ENCODE assay signal across 8 cellular contexts in genomic region chr3:49471856-49472495, GRCh38. TPM values are rescaled to one million over a fixed set of nuclear protein-coding genes. Genes with fewer than 3 reads are reported as not detected.
DNase-seq lines count a peak whose midpoint lies in the region; ATAC-seq and TF ChIP-seq lines count a peak whose summit lies in the region.

No MANE protein-coding gene starts in this region.

- no peak for DNase-seq in CD4-positive, alpha-beta T cell
- DNase-seq in Panc1 (ENCODE audit: low read depth, low spot score) = no peak
- no peak for DNase-seq in epithelial cell of proximal tubule (ENCODE audit: low read depth)
- DNase-seq in neural progenitor cell (ENCODE audit: low spot score) = no peak
- DNase-seq in aorta = no peak
- no peak for DNase-seq in stimulated activated CD4-positive, alpha-beta T cell treated with anti-CD3 and anti-CD28 coated beads, Interleukin-1b, Interleukin-23, amount 100 ng/mL, for 48 hours

- no TSS peak for BruUV-seq in Panc1 (replicated peaks; lab: Mats Ljungman, UMichigan)

- H3K4me3 Mint-ChIP-seq in CD4-positive, alpha-beta T cell = peak overlapping the region; percentile 88
- H3K4me3 Mint-ChIP-seq in neural progenitor cell = peak overlapping the region; percentile 94

- no peaks in the 10 kb centered on the region for H3K27me3 ChIP-seq in CD4-positive, alpha-beta T cell (ENCODE audit: control insufficient read depth, insufficient read depth, low read length)
- no peaks in the 10 kb centered on the region for H3K27me3 ChIP-seq in Panc1 (ENCODE audit: control insufficient read depth, insufficient read depth, low read length)
- H3K27me3 ChIP-seq in neural progenitor cell = no peaks in the 10 kb centered on the region
- H3K27me3 ChIP-seq in aorta (ENCODE audit: control insufficient read depth in 1 of 2, insufficient read depth in 2 of 2, low read length in 1 of 2) = no peaks in the 10 kb centered on the region

- H3K4me1 ChIP-seq in Panc1 (ENCODE audit: control insufficient read depth, insufficient read depth, low read length) (peaks cover 17% of the 10 kb centered on the region), neural progenitor cell (peaks cover 24% of the 10 kb centered on the region), aorta (ENCODE audit: control insufficient read depth in 1 of 2, insufficient read depth in 2 of 2, low read length in 2 of 2) (peaks cover 0 to 1% of the 10 kb centered on the region in 2 donors)

- peak overlapping the region; percentile 95 for H3K27ac Mint-ChIP-seq in CD4-positive, alpha-beta T cell
- peak overlapping the region; percentile 16 for H3K27ac Mint-ChIP-seq in neural progenitor cell

- peaks cover 17% of the 10 kb centered on the region for H3K36me3 Mint-ChIP-seq in CD4-positive, alpha-beta T cell (ENCODE audit: low read depth)
- peaks cover 18% of the 10 kb centered on the region for H3K36me3 Mint-ChIP-seq in neural progenitor cell

- H2AFZ ChIP-seq in neural progenitor cell (replicated peaks) = no peak overlapping the region

- peaks cover 19% of the 10 kb centered on the region for H4K20me1 ChIP-seq in neural progenitor cell (ENCODE audit: low read depth)

- WGBS in aorta, 2 donors = 44 to 47% methylated on average over 6 of the region's 6 CpGs

- peaks cover 65% of the 10 kb centered on the region for H3K79me2 ChIP-seq in neural progenitor cell (ENCODE audit: low read depth)

- H3K9me3 Mint-ChIP-seq in CD4-positive, alpha-beta T cell = no peaks in the 10 kb centered on the region
- peaks cover 8% of the 10 kb centered on the region for H3K9me3 Mint-ChIP-seq in neural progenitor cell

- peaks cover 39% of the 10 kb centered on the region for H3F3A ChIP-seq in neural progenitor cell (ENCODE audit: low read depth)

- H3K4me3 ChIP-seq in Panc1 (ENCODE audit: low read depth in 2 of 2, low read length in 2 of 2) (peak overlapping the region; percentile 82 to 83; a peak in 2 of 4 replicates), epithelial cell of proximal tubule (ENCODE audit: low read depth, low read length) (peak overlapping the region; percentile 76), neural progenitor cell (peak overlapping the region; percentile 82), aorta (ENCODE audit: low read length in 2 of 2) (no peak overlapping the region)

- POLR2A ChIA-PET in CD4-positive, alpha-beta T cell (lab: Charles Lee) = interaction anchor here (0.8 to 1.2 kb wide), 3 partner anchors 23 to 380 kb away, joined by 3 read pairs; partner anchors contain the start of gene QRICH1
- POLR2A ChIA-PET in Panc1 (lab: Charles Lee) = no interaction called here

- peaks cover 23% of the 10 kb centered on the region for H3K4me1 Mint-ChIP-seq in CD4-positive, alpha-beta T cell (ENCODE audit: low read depth)
- H3K4me1 Mint-ChIP-seq in neural progenitor cell = peaks cover 27% of the 10 kb centered on the region

- intact Hi-C loops in CD4-positive, alpha-beta T cell (cut with DNase I, micrococcal nuclease) = loop anchor here in 1 of 2 experiments (5.0 kb wide), 2 partner anchors 200 to 380 kb away; partner anchors contain the start of genes APEH and QRICH1
- intact Hi-C loops in Panc1 (cut with micrococcal nuclease; ENCODE audit: unreplicated experiment) = no loop called here
- intact Hi-C loops in aorta (cut with DNase I) = loop anchor here in 1 of 2 donors (2.0 kb wide), 1 partner anchor 59 kb away; the partner anchor contains the start of gene TCTA

- CTCF ChIA-PET in CD4-positive, alpha-beta T cell (lab: Charles Lee) = interaction anchor here (3.4 kb wide), 1 partner anchor 67 kb away, joined by 12 read pairs; no protein-coding TSS in a partner anchor
- CTCF ChIA-PET in Panc1 (lab: Charles Lee) = no interaction called here

- peak overlapping the region; percentile 89 for H3K4me2 ChIP-seq in neural progenitor cell

- peak overlapping the region; percentile 65 for H3K9ac ChIP-seq in neural progenitor cell

- peaks cover 7% of the 10 kb centered on the region; the same call in 1 of the 2 replicates for H3K36me3 ChIP-seq in Panc1 (ENCODE audit: control insufficient read depth, insufficient read depth, low read length)
- peaks cover 8% of the 10 kb centered on the region for H3K36me3 ChIP-seq in neural progenitor cell
- no peaks in the 10 kb centered on the region for H3K36me3 ChIP-seq in aorta (ENCODE audit: control insufficient read depth in 1 of 2, insufficient read depth in 2 of 2, low read length in 1 of 2)

- H3K27me3 Mint-ChIP-seq in CD4-positive, alpha-beta T cell = no peaks in the 10 kb centered on the region
- peaks cover 10% of the 10 kb centered on the region for H3K27me3 Mint-ChIP-seq in neural progenitor cell (ENCODE audit: insufficient read depth, low read depth)

- no peak for ATAC-seq in CD4-positive, alpha-beta T cell (ENCODE audit: poor library complexity)
- ATAC-seq in Panc1 (no peak), GM21717 (IDR thresholded peaks at IDR 0.05; ENCODE audit: unreplicated experiment) (no peak), aorta (ENCODE audit: low FRiP score) (no peak), HG03039 (IDR thresholded peaks at IDR 0.05; ENCODE audit: unreplicated experiment) (no peak)

- in situ Hi-C loops in Panc1 (cut with HindIII; ENCODE audit: low pct_unique_long_range_greater_than_20kb, low sequenced_read_pairs) = no loop called here

- no peak for TF ChIP-seq CTCF in CD4-positive, alpha-beta T cell (IDR thresholded peaks at IDR 0.05)
- TF ChIP-seq CTCF in Panc1 (IDR thresholded peaks at IDR 0.05) (no peak), epithelial cell of proximal tubule (conservative IDR thresholded peaks at IDR 0.05; ENCODE audit: low read depth, low read length) (no peak), neural progenitor cell (IDR thresholded peaks at IDR 0.05) (no peak)

- H3K9me3 ChIP-seq in CD4-positive, alpha-beta T cell (ENCODE audit: control insufficient read depth, low read length) = no peaks in the 10 kb centered on the region
- no peaks in the 10 kb centered on the region for H3K9me3 ChIP-seq in Panc1 (ENCODE audit: control insufficient read depth, insufficient read depth, low read depth, low read length)
- H3K9me3 ChIP-seq in neural progenitor cell (ENCODE audit: low read depth) = no peaks in the 10 kb centered on the region
- no peaks in the 10 kb centered on the region for H3K9me3 ChIP-seq in aorta (ENCODE audit: control insufficient read depth, low read length)

- H3K27ac ChIP-seq in CD4-positive, alpha-beta T cell (ENCODE audit: low read depth, low read length) = peak overlapping the region; percentile 86
- H3K27ac ChIP-seq in Panc1 (ENCODE audit: low read length) (peak overlapping the region; percentile 89), neural progenitor cell (no peak overlapping the region), aorta (ENCODE audit: low read depth in 1 of 2, low read length in 2 of 2) (peak overlapping the region in 1 of 2 donors; percentile 48)

RNA-seq across cellular contexts. Expression of gene DAG1, which starts 1.9 kb away (rescaled TPM):
- 10 to 100 TPM; 15.0 to 18.3 TPM for total RNA-seq in CD4-positive, alpha-beta T cell
- total RNA-seq in Panc1 (2021; ENCODE audit: unreplicated experiment) (160 TPM), epithelial cell of proximal tubule (43.6 and 77.2 TPM in 2 replicates), neural progenitor cell (ENCODE audit: low replicate concordance) (67.5 and 94.5 TPM in 2 replicates), aorta (10 to 100 TPM; 70.3 to 87.4 TPM)
- 74.8 TPM for polyA plus RNA-seq in Panc1 (2012; ENCODE audit: insufficient read length)
- 10 to 100 TPM; 15.3 to 25.3 TPM for polyA plus RNA-seq in aorta

RNA-seq across cellular contexts. Expression of gene NICN1, which starts 42.9 kb away (rescaled TPM):
- 10 to 100 TPM; 25.0 to 25.1 TPM for total RNA-seq in CD4-positive, alpha-beta T cell
- total RNA-seq in Panc1 (2021; ENCODE audit: unreplicated experiment) = 9.2 TPM
- polyA plus RNA-seq in Panc1 (2012; ENCODE audit: insufficient read length) = 9.8 TPM
- 0.22 and 1.2 TPM in 2 replicates for total RNA-seq in epithelial cell of proximal tubule
- 6.6 and 12.4 TPM in 2 replicates for total RNA-seq in neural progenitor cell (ENCODE audit: low replicate concordance)
- total RNA-seq in aorta = 10 to 100 TPM; 10.7 to 25.6 TPM
- polyA plus RNA-seq in aorta = 10 to 100 TPM in 1 of 2 donors, 1 to 10 TPM in 1; 5.5 to 23.4 TPM

RNA-seq across cellular contexts. Expression of gene AMT, which starts 49.7 kb away (rescaled TPM):
- total RNA-seq in CD4-positive, alpha-beta T cell = 10 to 100 TPM; 10.5 to 12.7 TPM
- total RNA-seq in Panc1 (2021; ENCODE audit: unreplicated experiment) = 1.1 TPM
- polyA plus RNA-seq in Panc1 (2012; ENCODE audit: insufficient read length) = 2.9 TPM
- 2.3 and 2.5 TPM in 2 replicates for total RNA-seq in epithelial cell of proximal tubule
- total RNA-seq in neural progenitor cell (ENCODE audit: low replicate concordance) = 35.4 and 46.0 TPM in 2 replicates
- 10 to 100 TPM in 1 of 2 donors, 1 to 10 TPM in 1; 3.6 to 11.3 TPM for total RNA-seq in aorta
- 10 to 100 TPM; 12.6 to 70.8 TPM for polyA plus RNA-seq in aorta

RNA-seq across cellular contexts. Expression of gene TCTA, which starts 59.8 kb away (rescaled TPM):
- 10 to 100 TPM; 21.4 to 22.0 TPM for total RNA-seq in CD4-positive, alpha-beta T cell
- 17.6 TPM for total RNA-seq in Panc1 (2021; ENCODE audit: unreplicated experiment)
- polyA plus RNA-seq in Panc1 (2012; ENCODE audit: insufficient read length) = 17.0 TPM
- total RNA-seq in epithelial cell of proximal tubule = 16.9 and 21.7 TPM in 2 replicates
- 1.4 and 5.2 TPM in 2 replicates for total RNA-seq in neural progenitor cell (ENCODE audit: low replicate concordance)
- 10 to 100 TPM; 23.8 to 27.2 TPM for total RNA-seq in aorta
- polyA plus RNA-seq in aorta = 10 to 100 TPM; 24.8 to 27.3 TPM

Comparison
In these comparisons a context has a peak if more than half of its experiments do, and no peak if none do; other contexts are left out.
1. H3K4me3 ChIP-seq: peak in Panc1 (2 of 2), epithelial cell of proximal tubule (single experiment) and neural progenitor cell (single experiment); none in aorta (0 of 2).